Comparison of ENCODE assay signal across 20 cellular contexts in genomic region chr15:53910852-53911251, GRCh38.
DNase-seq lines count a peak whose midpoint lies in the region; ATAC-seq, FAIRE-seq and TF ChIP-seq lines count a peak whose summit lies in the region.
"Had no signal": no experiment of that assay in that cellular context is flagged by ENCODE, and none has a peak within 500 bp of the region (broad histone marks: within the 10 kb centered on the region; RNA-seq: fewer than 3 reads in every experiment).

No MANE protein-coding gene starts in this region.

- FAIRE-seq in HepG2 (lab: Jason Lieb, UNC), result no peak
- FAIRE-seq: G401.6, GM12891, GM19239, RCC 7860 had no signal

- no peak for TF ChIP-seq POLR2A in HepG2 (IDR thresholded peaks at IDR 0.05; ENCODE audit: insufficient read depth in 1 of 2, low read depth in 2 of 2, low read length in 2 of 2)
- TF ChIP-seq POLR2A in stomach (IDR thresholded peaks at IDR 0.05), result no peak
- TF ChIP-seq POLR2A in transverse colon (IDR thresholded peaks at IDR 0.05), result no peak
- TF ChIP-seq POLR2A in tibial nerve (IDR thresholded peaks at IDR 0.05), result no peak

- POLR2A ChIA-PET in Caco-2 (lab: Charles Lee) (no interaction called here), HepG2 (lab: Yijun Ruan, JAX) (interaction anchor here (1.3 kb wide), 1 partner anchor 80 kb away, joined by 4 read pairs; no protein-coding TSS in a partner anchor)

- CTCF ChIA-PET in Caco-2 (lab: Charles Lee), result no interaction called here
- CTCF ChIA-PET in HepG2 (lab: Yijun Ruan, JAX; ENCODE audit: low intra/inter-chr PET ratio, low total read pairs), result no interaction called here

- H3K4me3 Mint-ChIP-seq in Caco-2 (ENCODE audit: unreplicated experiment) (no peak overlapping the region), natural killer cell (no peak overlapping the region)
- H3K4me3 Mint-ChIP-seq: HFFc6 had no signal

- H3K9me3 Mint-ChIP-seq in Caco-2 (ENCODE audit: unreplicated experiment) (no peaks in the 10 kb centered on the region), natural killer cell (peaks cover 6% of the 10 kb centered on the region in 2 donors)

- no peaks in the 10 kb centered on the region for H3K36me3 ChIP-seq in Caco-2 (ENCODE audit: control insufficient read depth, insufficient read depth, low read length)
- H3K36me3 ChIP-seq in HepG2 (replicated peaks in 1 of 2; ENCODE audit: control insufficient read depth in 1 of 2, insufficient read depth in 2 of 2, low read length in 2 of 2), result no peaks in the 10 kb centered on the region
- H3K36me3 ChIP-seq in stomach, result no peaks in the 10 kb centered on the region
- H3K36me3 ChIP-seq in transverse colon, result no peaks in the 10 kb centered on the region
- no peaks in the 10 kb centered on the region for H3K36me3 ChIP-seq in tibial nerve

- H4K20me1 ChIP-seq in HepG2 (ENCODE audit: insufficient read depth, low read length), result no peaks in the 10 kb centered on the region

- H3K27ac ChIP-seq in HepG2 (ENCODE audit: extremely low read length, insufficient read depth, low read length), result no peak overlapping the region
- peak overlapping the region in 3 of 5 donors; percentile 4 to 35 (median 21) for H3K27ac ChIP-seq in stomach
- H3K27ac ChIP-seq in transverse colon, result no peak overlapping the region
- no peak overlapping the region for H3K27ac ChIP-seq in tibial nerve

- H3K4me3 ChIP-seq in Caco-2 (ENCODE audit: low read depth, low read length), result no peak overlapping the region
- no peak overlapping the region for H3K4me3 ChIP-seq in epithelial cell of esophagus (ENCODE audit: low read length)
- H3K4me3 ChIP-seq in HepG2 (replicated peaks in 1 of 3; ENCODE audit: insufficient read depth in 1 of 3, low read depth in 2 of 3, low read length in 3 of 3), result no peak overlapping the region
- H3K4me3 ChIP-seq in stomach, result peak overlapping the region in 1 of 4 donors; percentile 28
- H3K4me3 ChIP-seq in transverse colon, result no peak overlapping the region
- no peak overlapping the region for H3K4me3 ChIP-seq in tibial nerve

- no peaks in the 10 kb centered on the region for H3K36me3 Mint-ChIP-seq in Caco-2 (ENCODE audit: insufficient read depth, unreplicated experiment)
- H3K36me3 Mint-ChIP-seq in natural killer cell, result no peaks in the 10 kb centered on the region

- H3K9me3 ChIP-seq in Caco-2, result no peaks in the 10 kb centered on the region
- no peaks in the 10 kb centered on the region for H3K9me3 ChIP-seq in HepG2 (ENCODE audit: low read length)
- H3K9me3 ChIP-seq in stomach, result no peaks in the 10 kb centered on the region
- no peaks in the 10 kb centered on the region for H3K9me3 ChIP-seq in transverse colon
- no peaks in the 10 kb centered on the region for H3K9me3 ChIP-seq in tibial nerve

- intact Hi-C loops in Caco-2 (cut with micrococcal nuclease; ENCODE audit: unreplicated experiment) (no loop called here), HepG2 (cut with micrococcal nuclease; ENCODE audit: unreplicated experiment) (no loop called here), stomach (cut with DNase I; ENCODE audit: low total_unique reads) (no loop called here), transverse colon (cut with DNase I; ENCODE audit: low total_unique reads) (no loop called here), natural killer cell (cut with micrococcal nuclease) (no loop called here)

- H3K27me3 ChIP-seq in Caco-2 (replicated peaks; ENCODE audit: control insufficient read depth, insufficient read depth, low read length) (no peaks in the 10 kb centered on the region), HepG2 (ENCODE audit: control insufficient read depth in 1 of 2, insufficient read depth in 2 of 2, low read length in 2 of 2) (no peaks in the 10 kb centered on the region), stomach (no peaks in the 10 kb centered on the region), transverse colon (no peaks in the 10 kb centered on the region), tibial nerve (no peaks in the 10 kb centered on the region)

- TF ChIP-seq RAD21 in HepG2 (CRISPR knock-in tag; IDR thresholded peaks at IDR 0.05), result no peak

- H3K4me1 ChIP-seq in Caco-2 (no peaks in the 10 kb centered on the region), HepG2 (ENCODE audit: insufficient read depth, low read length) (peaks cover 19% of the 10 kb centered on the region), stomach (peaks cover 0 to 25% (median 3%) of the 10 kb centered on the region in 4 donors), transverse colon (no peaks in the 10 kb centered on the region), tibial nerve (no peaks in the 10 kb centered on the region)

- no peaks in the 10 kb centered on the region for H3K79me2 ChIP-seq in HepG2 (ENCODE audit: insufficient read depth, low read length)

- no peak overlapping the region for H3K4me2 ChIP-seq in HepG2 (ENCODE audit: low read depth, low read length)

- 84% methylated on average over 11 of the region's 11 CpGs for WGBS in HepG2 (ENCODE audit: low lambda C conversion rate)
- WGBS in stomach, 5 donors, result 29 to 81% (median 51%) methylated on average over 7 to 11 of the region's 11 CpGs
- WGBS in transverse colon (ENCODE audit: low coverage in 1 of 2), 2 donors, result 80% methylated on average over 9 of the region's 11 CpGs; no CpG with 5 or more reads in 1 of the 2 donors
- 75 to 88% methylated on average over 11 of the region's 11 CpGs for WGBS in tibial nerve, 2 donors

- TF ChIP-seq CTCF in Caco-2 (IDR thresholded peaks at IDR 0.05; ENCODE audit: insufficient read depth in 1 of 2, low read depth in 1 of 2, low read length in 1 of 2, severe bottlenecking in 1 of 2, unreplicated experiment in 1 of 2), result no peak
- TF ChIP-seq CTCF in epithelial cell of esophagus (IDR thresholded peaks at IDR 0.05; ENCODE audit: insufficient read depth, low read depth, low read length, missing control alignments), result no peak
- no peak for TF ChIP-seq CTCF in HepG2 (CRISPR knock-in tag; IDR thresholded peaks at IDR 0.05)
- no peak for TF ChIP-seq CTCF in stomach (IDR thresholded peaks at IDR 0.05)
- TF ChIP-seq CTCF in transverse colon (IDR thresholded peaks at IDR 0.05), result no peak
- no peak for TF ChIP-seq CTCF in natural killer cell (IDR thresholded peaks at IDR 0.05)
- no peak for TF ChIP-seq CTCF in tibial nerve (IDR thresholded peaks at IDR 0.05)

- in situ Hi-C loops in HepG2 (cut with HindIII; ENCODE audit: extremely low pct_ligation_motif_present, low pct_unique_long_range_greater_than_20kb) (no loop called here), transverse colon (cut with MboI; ENCODE audit: low pct_ligation_motif_present in 1 of 4, low pct_unique_long_range_greater_than_20kb in 1 of 4, low sequenced_read_pairs in 3 of 4) (no loop called here)

- no peak for DNase-seq in Caco-2
- peak; percentile 33 for DNase-seq in epithelial cell of esophagus (ENCODE audit: low read depth)
- DNase-seq in HepG2 (ENCODE audit: low spot score), result no peak
- peak; percentile 51 for DNase-seq in stomach
- DNase-seq in transverse colon, result no peak
- no peak for DNase-seq in natural killer cell
- DNase-seq in tibial nerve (ENCODE audit: low spot score in 2 of 2), result no peak
- DNase-seq: GOT3, HFFc6, Karpas-422, MV-4-11, NCI-H1436, NCI-H2029 treated with DMSO at 0.1 percent for 48 hours, NCI-H510A, SIG-M5 had no signal

- H3K4me1 Mint-ChIP-seq in Caco-2 (ENCODE audit: low read depth, unreplicated experiment), result peaks cover 8% of the 10 kb centered on the region
- H3K4me1 Mint-ChIP-seq in natural killer cell, result no peaks in the 10 kb centered on the region

- ATAC-seq in HepG2 (no peak), HG03095 (IDR thresholded peaks at IDR 0.05; ENCODE audit: unreplicated experiment) (no peak), natural killer cell (no peak)

- H3K9ac ChIP-seq in HepG2 (ENCODE audit: insufficient read depth, low read depth, low read length), result no peak overlapping the region

- no peak overlapping the region for H2AFZ ChIP-seq in HepG2 (ENCODE audit: low read length)

- H3K27me3 Mint-ChIP-seq in Caco-2 (ENCODE audit: insufficient read depth, unreplicated experiment) (no peaks in the 10 kb centered on the region), natural killer cell (ENCODE audit: low read depth in 2 of 2) (no peaks in the 10 kb centered on the region)

- TF ChIP-seq EP300 in HepG2 (IDR thresholded peaks at IDR 0.05; ENCODE audit: low read depth in 2 of 2, low read length in 2 of 2) (no peak), HepG2 (CRISPR knock-in tag; IDR thresholded peaks at IDR 0.05; ENCODE audit: borderline replicate concordance) (no peak), stomach (IDR thresholded peaks at IDR 0.05) (no peak), transverse colon (IDR thresholded peaks at IDR 0.05; ENCODE audit: low read depth) (no peak), tibial nerve (IDR thresholded peaks at IDR 0.05) (no peak)

- H3K27ac Mint-ChIP-seq in Caco-2 (ENCODE audit: unreplicated experiment) (peak overlapping the region; percentile 80), natural killer cell (no peak overlapping the region)
- H3K27ac Mint-ChIP-seq: HFFc6 had no signal

- no TSS peak for BruUV-seq in Caco-2 (replicated peaks; lab: Mats Ljungman, UMichigan)
- no TSS peak for BruUV-seq in HepG2 (replicated peaks; lab: Mats Ljungman, UMichigan)

TF ChIP-seq in HepG2, 621 proteins besides CTCF, POLR2A, EP300 and RAD21:
- TF ChIP-seq KMT2B (CRISPR knock-in tag; IDR thresholded peaks at IDR 0.05) (no peak), ZNF687 (CRISPR knock-in tag; IDR thresholded peaks at IDR 0.05) (peak; percentile 32; the same call in 1 of the 2 replicates)

Comparison
In these comparisons a context has a peak if more than half of its experiments do, and no peak if none do; other contexts are left out.
1. DNase-seq: peak in epithelial cell of esophagus (single experiment) and stomach (single experiment); none in Caco-2 (0 of 2), HepG2 (single experiment), transverse colon (single experiment), natural killer cell (single experiment) and tibial nerve (0 of 2).
2. H3K27ac ChIP-seq: peak in stomach (3 of 5); none in HepG2 (single experiment), transverse colon (0 of 4) and tibial nerve (0 of 4).